ENCODE assay signal across 19 cellular contexts in the genomic region with DNA sequence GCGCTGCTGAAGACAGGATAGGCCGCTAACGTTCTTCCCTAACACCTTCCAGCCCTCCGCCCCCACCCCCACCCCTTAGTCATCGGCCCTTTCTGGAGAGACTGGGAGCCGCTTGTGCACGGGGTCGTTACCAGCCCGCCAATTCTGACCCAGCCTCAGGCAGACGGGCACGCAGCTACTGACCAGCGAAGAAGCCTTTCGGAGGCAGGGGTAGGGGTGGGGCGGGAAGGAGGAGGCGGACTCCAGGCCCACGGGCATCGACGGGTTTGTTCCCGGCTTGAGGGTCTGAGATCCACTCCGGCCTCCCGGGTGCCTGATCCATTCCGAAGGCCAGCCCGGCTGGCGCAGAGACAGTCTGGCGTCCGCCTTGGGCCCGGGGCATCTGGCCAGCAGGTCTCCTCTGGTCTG. TPM values are rescaled to one million over a fixed set of nuclear protein-coding genes. Genes with fewer than 3 reads are reported as not detected.
DNase-seq lines count a peak whose midpoint lies in the region; ATAC-seq and TF ChIP-seq lines count a peak whose summit lies in the region.
"Had no signal": no experiment of that assay in that cellular context is flagged by ENCODE, and none has a peak within 500 bp of the region (broad histone marks: within the 10 kb centered on the region; RNA-seq: fewer than 3 reads in every experiment).

No MANE protein-coding gene starts in this region.

- H3K27ac ChIP-seq in heart right ventricle (peak overlapping the region in 1 of 10 donors; percentile 6), right atrium auricular region (no peak overlapping the region), ectodermal cell (ENCODE audit: insufficient read depth, low read depth, low read length, poor library complexity, severe bottlenecking) (no peak overlapping the region), mesenchymal stem cell (ENCODE audit: low read length, poor library complexity, severe bottlenecking) (no peak overlapping the region), RWPE1 (no peak overlapping the region)
- H3K27ac ChIP-seq: BLaER1 treated with 17β-estradiol and CSF1 and Interleukin-3, amounts not matched to agents 10 nM and 100 nM; pancreas had no signal

- no peak overlapping the region for H2BK120ac ChIP-seq in mesenchymal stem cell (ENCODE audit: low read depth, low read length)

- H3K4me1 ChIP-seq in heart right ventricle: peaks cover 14 to 70% (median 50%) of the 10 kb centered on the region in 9 donors
- peaks cover 0 to 57% of the 10 kb centered on the region in 2 donors for H3K4me1 ChIP-seq in right atrium auricular region
- H3K4me1 ChIP-seq in ectodermal cell (ENCODE audit: control insufficient read depth, insufficient read depth, low read length): peaks cover 36% of the 10 kb centered on the region
- H3K4me1 ChIP-seq in mesenchymal stem cell (ENCODE audit: control insufficient read depth, insufficient read depth, low read depth, low read length): peaks cover 31% of the 10 kb centered on the region

- 10 to 16% methylated on average over 27 of the region's 27 CpGs for WGBS in heart right ventricle, 2 donors
- WGBS in ectodermal cell, 2 experiments: 1% methylated on average over 27 of the region's 27 CpGs
- 2% methylated on average over 26 of the region's 27 CpGs for WGBS in mesenchymal stem cell

- intact Hi-C loops in heart right ventricle (cut with DNase I): loop anchor here in 1 of 10 donors (10.0 kb wide), 1 partner anchor 376 kb away; a partner anchor contains a TSS

- no peak overlapping the region for H3K14ac ChIP-seq in mesenchymal stem cell (ENCODE audit: low read length in 2 of 2)

- ATAC-seq in heart right ventricle: peak in 1 of 8 donors; percentile 5
- ATAC-seq: K562, PC-3 had no signal

- no peak overlapping the region for H3K27ac Mint-ChIP-seq in type B pancreatic cell

- H3K27me3 Mint-ChIP-seq in type B pancreatic cell: peaks cover 96% of the 10 kb centered on the region

- peak overlapping the region in 1 of 2 experiments; percentile 15 for H2BK12ac ChIP-seq in mesenchymal stem cell (ENCODE audit: low read length in 2 of 2)

- H3K36me3 ChIP-seq in heart right ventricle: no peaks in the 10 kb centered on the region
- no peaks in the 10 kb centered on the region for H3K36me3 ChIP-seq in right atrium auricular region
- H3K36me3 ChIP-seq in ectodermal cell (ENCODE audit: control insufficient read depth, insufficient read depth, low read length): no peaks in the 10 kb centered on the region
- no peaks in the 10 kb centered on the region for H3K36me3 ChIP-seq in mesenchymal stem cell (ENCODE audit: control insufficient read depth in 1 of 2, insufficient read depth in 2 of 2, low read depth in 1 of 2, low read length in 2 of 2)
- H3K36me3 ChIP-seq: BLaER1 treated with 17β-estradiol and CSF1 and Interleukin-3, amounts not matched to agents 10 nM and 100 nM; HAP-1; pancreas had no signal

- H2BK5ac ChIP-seq in mesenchymal stem cell (ENCODE audit: low read depth, low read length, poor library complexity, severe bottlenecking): no peak overlapping the region

- DNase-seq in heart right ventricle (no peak), right atrium auricular region (ENCODE audit: low spot score) (no peak), mesenchymal stem cell (peak; percentile 22), type B pancreatic cell (ENCODE audit: extremely low spot score, unreplicated experiment) (no peak), RWPE1 (ENCODE audit: low spot score) (no peak), glomerular visceral epithelial cell (ENCODE audit: extremely low spot score) (no peak), KG1 (lab: John Stamatoyannopoulos, UW) (no peak)
- DNase-seq: NCI-H1436 treated with DMSO at 0.1 percent for 48 hours; PC-3; stimulated activated CD4-positive, alpha-beta T cell treated with anti-CD3 and anti-CD28 coated beads, Interleukin-15, amount 100 ng/mL, for 24 hours had no signal

- POLR2A ChIA-PET in RWPE1 (lab: Yijun Ruan, JAX; ENCODE audit: low non-redundant PET): no interaction called here

- H3K79me1 ChIP-seq in mesenchymal stem cell (replicated peaks; ENCODE audit: low read length, poor library complexity, severe bottlenecking): no peaks in the 10 kb centered on the region

- no peak overlapping the region for H3K18ac ChIP-seq in mesenchymal stem cell (ENCODE audit: low read depth in 1 of 2, low read length in 2 of 2)

- no peak overlapping the region for H4K91ac ChIP-seq in mesenchymal stem cell (ENCODE audit: low read length)

- H3K9me3 Mint-ChIP-seq in type B pancreatic cell: no peaks in the 10 kb centered on the region
- H3K9me3 Mint-ChIP-seq: activated naive CD4-positive, alpha-beta T cell treated with anti-CD3 and anti-CD28 coated beads, Interleukin-2, amount 50 U/mL, for 24 hours had no signal

- H4K8ac ChIP-seq in mesenchymal stem cell (ENCODE audit: low read length): no peak overlapping the region

- H3K23ac ChIP-seq in mesenchymal stem cell (ENCODE audit: low read length in 2 of 2): peak overlapping the region in 1 of 2 experiments; percentile 9

- TF ChIP-seq CTCF in heart right ventricle (IDR thresholded peaks at IDR 0.05) (no peak), right atrium auricular region (IDR thresholded peaks at IDR 0.05) (no peak), type B pancreatic cell (conservative IDR thresholded peaks at IDR 0.05) (no peak), RWPE1 (conservative IDR thresholded peaks at IDR 0.05; ENCODE audit: low read depth) (no peak)

- peaks cover 33 to 100% (median 100%) of the 10 kb centered on the region in 7 donors for H3K27me3 ChIP-seq in heart right ventricle
- H3K27me3 ChIP-seq in right atrium auricular region: peaks cover 74 to 76% of the 10 kb centered on the region in 2 donors
- H3K27me3 ChIP-seq in ectodermal cell (ENCODE audit: control insufficient read depth, insufficient read depth, low read length, poor library complexity, severe bottlenecking): peaks cover 100% of the 10 kb centered on the region
- peaks cover 100% of the 10 kb centered on the region in 2 experiments for H3K27me3 ChIP-seq in mesenchymal stem cell (ENCODE audit: control insufficient read depth in 1 of 2, insufficient read depth in 1 of 2, low read length in 2 of 2)

- H3K4ac ChIP-seq in mesenchymal stem cell (ENCODE audit: low read depth in 1 of 2, low read length in 2 of 2): no peak overlapping the region

- no peak overlapping the region for H2AFZ ChIP-seq in mesenchymal stem cell (ENCODE audit: low read depth, low read length)

- no peaks in the 10 kb centered on the region for H3K36me3 Mint-ChIP-seq in type B pancreatic cell
- H3K36me3 Mint-ChIP-seq: activated naive CD4-positive, alpha-beta T cell treated with anti-CD3 and anti-CD28 coated beads, Interleukin-2, amount 50 U/mL, for 24 hours had no signal

- no peak overlapping the region for H2AK5ac ChIP-seq in mesenchymal stem cell (ENCODE audit: low read length, severe bottlenecking)

- peak overlapping the region in 8 of 10 donors; percentile 12 to 65 (median 61) for H3K4me3 ChIP-seq in heart right ventricle
- peak overlapping the region in 1 of 2 donors; percentile 51 for H3K4me3 ChIP-seq in right atrium auricular region
- H3K4me3 ChIP-seq in ectodermal cell (ENCODE audit: insufficient read depth, low read depth, low read length): peak overlapping the region; percentile 16
- no peak overlapping the region for H3K4me3 ChIP-seq in mesenchymal stem cell (ENCODE audit: insufficient read depth in 1 of 2, low read depth in 1 of 2, low read length in 2 of 2)
- H3K4me3 ChIP-seq: K562 had no signal

- H3K4me2 ChIP-seq in mesenchymal stem cell (ENCODE audit: low read length, poor library complexity, severe bottlenecking): no peak overlapping the region
- H3K4me2 ChIP-seq: BLaER1 treated with 17β-estradiol and CSF1 and Interleukin-3, amounts not matched to agents 10 nM and 100 nM had no signal

- CTCF ChIA-PET in RWPE1 (lab: Yijun Ruan, JAX): interaction anchor here (0.5 to 0.6 kb wide), 2 partner anchors 14 to 23 kb away, joined by 3 to 5 read pairs; no protein-coding TSS in a partner anchor

- peaks cover 32% of the 10 kb centered on the region for H3K4me1 Mint-ChIP-seq in type B pancreatic cell (ENCODE audit: unreplicated experiment)

- H3K9me3 ChIP-seq in heart right ventricle (no peaks in the 10 kb centered on the region), right atrium auricular region (no peaks in the 10 kb centered on the region), ectodermal cell (ENCODE audit: control insufficient read depth, low read length) (no peaks in the 10 kb centered on the region), mesenchymal stem cell (ENCODE audit: control insufficient read depth, low read length) (peaks cover 3% of the 10 kb centered on the region)
- H3K9me3 ChIP-seq: HAP-1, pancreas had no signal

- peak overlapping the region; percentile 79 for H3K4me3 Mint-ChIP-seq in type B pancreatic cell

- peak overlapping the region; percentile 9 for H2BK15ac ChIP-seq in mesenchymal stem cell (ENCODE audit: low read depth, poor library complexity, severe bottlenecking)

- no peak overlapping the region for H3K9ac ChIP-seq in mesenchymal stem cell (ENCODE audit: low read length)
- H3K9ac ChIP-seq: BLaER1 treated with 17β-estradiol and CSF1 and Interleukin-3, amounts not matched to agents 10 nM and 100 nM had no signal

RNA-seq across cellular contexts. Expression of a gene that starts 0.7 kb away (rescaled TPM):
- total RNA-seq in heart right ventricle: 10 to 100 TPM; 22.2 to 33.0 (median 24.8) TPM
- polyA plus RNA-seq in heart right ventricle: 10 to 100 TPM; 16.8 to 18.4 TPM
- total RNA-seq in right atrium auricular region: 10 to 100 TPM in 1 of 2 donors, 1 to 10 TPM in 1; 4.1 to 13.8 TPM
- 1.5 TPM for polyA plus RNA-seq in ectodermal cell (2013, experiment 1 of 4)
- polyA plus RNA-seq in ectodermal cell (2013, experiment 2 of 4): 0.89 TPM
- polyA plus RNA-seq in ectodermal cell (2013, experiment 3 of 4): 4.7 TPM
- polyA plus RNA-seq in ectodermal cell (2013, experiment 4 of 4): 2.2 TPM
- polyA plus RNA-seq in mesenchymal stem cell (2013, experiment 1 of 2): 0.08 TPM
- polyA plus RNA-seq in mesenchymal stem cell (2013, experiment 2 of 2): 0.08 TPM
- 2.4 and 17.9 TPM in 2 replicates for total RNA-seq in type B pancreatic cell (ENCODE audit: low replicate concordance)
- total RNA-seq: K562, mesenteric fat pad, PC-3, temporal lobe had no signal
- polyA plus RNA-seq: esophagus, K562, pancreas had no signal

RNA-seq across cellular contexts. Expression of a gene that starts 33.0 kb away (rescaled TPM):
- total RNA-seq in heart right ventricle: 10 to 100 TPM; 25.9 to 38.3 (median 33.8) TPM
- 10 to 100 TPM; 14.4 to 36.4 TPM for polyA plus RNA-seq in heart right ventricle
- 10 to 100 TPM; 17.1 to 18.9 TPM for total RNA-seq in right atrium auricular region
- polyA plus RNA-seq in ectodermal cell (2013, experiment 1 of 4): 44.8 TPM
- polyA plus RNA-seq in ectodermal cell (2013, experiment 2 of 4): 33.5 TPM
- polyA plus RNA-seq in ectodermal cell (2013, experiment 3 of 4): 35.9 TPM
- 44.7 TPM for polyA plus RNA-seq in ectodermal cell (2013, experiment 4 of 4)
- 55.3 TPM for polyA plus RNA-seq in mesenchymal stem cell (2013, experiment 1 of 2)
- 54.3 TPM for polyA plus RNA-seq in mesenchymal stem cell (2013, experiment 2 of 2)
- 39.4 and 43.7 TPM in 2 replicates for total RNA-seq in type B pancreatic cell (ENCODE audit: low replicate concordance)

Comparison
In these comparisons a context has a peak if more than half of its experiments do, and no peak if none do; other contexts are left out.
1. H3K4me3 ChIP-seq: peak in heart right ventricle (8 of 10) and ectodermal cell (single experiment); none in mesenchymal stem cell (0 of 2).